ENCODE assay signal across 11 cellular contexts in the genomic region with DNA sequence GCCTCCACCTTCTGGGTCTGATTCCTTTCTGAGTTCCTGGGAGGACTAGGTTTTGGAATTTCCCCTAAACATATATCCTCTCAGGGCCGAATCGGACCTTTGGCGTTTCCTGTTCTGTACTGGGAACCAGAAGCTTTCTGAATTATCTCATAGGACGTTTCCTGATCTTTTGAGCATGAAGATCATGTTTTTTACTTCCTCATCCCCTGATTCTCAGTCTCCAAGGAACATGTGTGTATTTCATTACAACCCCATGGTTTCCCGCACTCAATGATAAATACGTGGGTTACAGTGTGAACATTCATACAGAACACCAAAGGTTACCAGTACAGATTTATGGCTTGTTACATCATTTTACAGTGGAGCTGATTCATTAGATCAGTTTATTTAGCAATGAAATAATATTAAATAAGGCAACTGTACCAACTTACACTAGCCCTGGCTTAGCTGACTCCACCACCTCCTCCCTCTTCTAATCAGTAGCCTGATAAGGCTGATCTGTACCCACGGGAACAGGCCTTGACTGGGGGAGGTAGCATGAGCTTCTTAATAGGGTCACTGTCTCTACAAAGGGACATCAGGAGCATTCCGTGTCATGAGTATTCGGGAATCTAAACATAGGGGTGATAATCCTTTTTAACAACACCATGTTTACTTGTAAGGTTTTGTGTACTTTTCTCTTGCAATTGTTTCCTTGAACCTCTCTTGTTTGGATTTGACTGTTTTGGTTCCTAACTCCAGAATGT. TPM values are rescaled to one million over a fixed set of nuclear protein-coding genes. Genes with fewer than 3 reads are reported as not detected.
A peak's percentile ranks its signal among the peaks of the same experiment; 100 is the strongest.
DNase-seq lines count a peak whose midpoint lies in the region; ATAC-seq, FAIRE-seq and TF ChIP-seq lines count a peak whose summit lies in the region.
"Had no signal": no experiment of that assay in that cellular context is flagged by ENCODE, and none has a peak within 500 bp of the region (broad histone marks: within the 10 kb centered on the region; RNA-seq: fewer than 3 reads in every experiment).

No MANE protein-coding gene starts in this region.

- FAIRE-seq in GM12878 (lab: Jason Lieb, UNC): peak; percentile 57

- no peaks in the 10 kb centered on the region for H3K36me3 Mint-ChIP-seq in activated T-helper 1 cell treated with anti-CD3 and anti-CD28 coated beads, Interleukin-12 subunit alpha, Interleukin-12 subunit beta, Interleukin-2, Interleukin-4 antibody, amounts not matched to agents 30 ng/mL and 10 ng/mL and 1 ng/mL, durations not matched to agents 14 hours and 24 hours and 36 hours (ENCODE audit: low read depth)

- no peaks in the 10 kb centered on the region for H3K36me3 ChIP-seq in GM12878 (ENCODE audit: control insufficient read depth in 2 of 2, insufficient read depth in 2 of 2, low read length in 1 of 2)
- no peaks in the 10 kb centered on the region for H3K36me3 ChIP-seq in skeletal muscle satellite cell (ENCODE audit: insufficient read depth, low read length)

- SMC1A ChIA-PET in GM12878 (lab: Charles Lee; ENCODE audit: uncharacterized antibody, unreplicated experiment): interaction anchor here (1.3 kb wide), 1 partner anchor 69 kb away, joined by 4 read pairs; no protein-coding TSS in a partner anchor

- peaks cover 30% of the 10 kb centered on the region for H3K27me3 Mint-ChIP-seq in activated T-helper 1 cell treated with anti-CD3 and anti-CD28 coated beads, Interleukin-12 subunit alpha, Interleukin-12 subunit beta, Interleukin-2, Interleukin-4 antibody, amounts not matched to agents 30 ng/mL and 10 ng/mL and 1 ng/mL, durations not matched to agents 14 hours and 24 hours and 36 hours (ENCODE audit: insufficient read depth)

- H3K9me3 Mint-ChIP-seq in activated T-helper 1 cell treated with anti-CD3 and anti-CD28 coated beads, Interleukin-12 subunit alpha, Interleukin-12 subunit beta, Interleukin-2, Interleukin-4 antibody, amounts not matched to agents 30 ng/mL and 10 ng/mL and 1 ng/mL, durations not matched to agents 14 hours and 24 hours and 36 hours: no peaks in the 10 kb centered on the region

- POLR2A ChIA-PET in GM12878 (lab: Charles Lee): no interaction called here

- BruUV-seq in GM12878 (replicated peaks; lab: Mats Ljungman, UMichigan): no TSS peak

- H3K27ac ChIP-seq in GM12878 (ENCODE audit: control insufficient read depth, insufficient read depth): no peak overlapping the region

- no peak overlapping the region for H2AFZ ChIP-seq in GM12878 (ENCODE audit: control insufficient read depth, low read depth, low read length)

- RAD21 ChIA-PET in GM12878 (lab: Charles Lee; ENCODE audit: unreplicated experiment): interaction anchor here (0.7 to 1.4 kb wide), 3 partner anchors 8 to 83 kb away, joined by 4 read pairs; no protein-coding TSS in a partner anchor

- H3K4me2 ChIP-seq in GM12878 (ENCODE audit: control insufficient read depth, insufficient read depth) (no peak overlapping the region), skeletal muscle satellite cell (ENCODE audit: low read length) (peak overlapping the region; percentile 7)

- H3K27me3 ChIP-seq in GM12878 (replicated peaks in 1 of 2; ENCODE audit: control insufficient read depth in 2 of 2, insufficient read depth in 2 of 2, low read length in 1 of 2): no peaks in the 10 kb centered on the region
- no peaks in the 10 kb centered on the region for H3K27me3 ChIP-seq in skeletal muscle satellite cell (ENCODE audit: control insufficient read depth, insufficient read depth, low read length)

- CTCF ChIA-PET in GM12878 (lab: Yijun Ruan, JAX): interaction anchor here (0.7 to 1.6 kb wide), 3 partner anchors 10 to 231 kb away, joined by 3 to 4 read pairs (median 4); no protein-coding TSS in a partner anchor

- DNase-seq in HT-29 (ENCODE audit: low spot score) (peak; percentile 67), GM12878 (ENCODE audit: low read depth, low spot score) (no peak), kidney tubule cell (ENCODE audit: low spot score) (peak; percentile 79), NCI-H510A (lab: John Stamatoyannopoulos, UW) (no peak), NCI-H69 (lab: John Stamatoyannopoulos, UW) (no peak)
- no peak for DNase-seq in activated T-helper 1 cell treated with anti-CD3 and anti-CD28 coated beads, Interleukin-12 subunit alpha, Interleukin-12 subunit beta, Interleukin-2, Interleukin-4 antibody, amounts not matched to agents 30 ng/mL and 10 ng/mL and 1 ng/mL, durations not matched to agents 14 hours and 24 hours and 36 hours (ENCODE audit: low spot score)
- DNase-seq: activated CD4-positive, alpha-beta T cell treated with anti-CD3 and anti-CD28 coated beads for 36 hours; DND-41; stimulated activated CD4-positive, alpha-beta T cell treated with anti-CD3 and anti-CD28 coated beads, Interleukin-1b, Interleukin-23, amount 100 ng/mL, for 48 hours had no signal

- no peak for TF ChIP-seq CTCF in GM12878 (IDR thresholded peaks at IDR 0.05 in 2 of 3, conservative IDR thresholded peaks at IDR 0.05 in 1 of 3; ENCODE audit: control insufficient read depth in 2 of 3, extremely low read depth in 1 of 3, insufficient read depth in 1 of 3, low read depth in 3 of 3, low read length in 3 of 3)

- no peaks in the 10 kb centered on the region for H3K4me1 Mint-ChIP-seq in activated T-helper 1 cell treated with anti-CD3 and anti-CD28 coated beads, Interleukin-12 subunit alpha, Interleukin-12 subunit beta, Interleukin-2, Interleukin-4 antibody, amounts not matched to agents 30 ng/mL and 10 ng/mL and 1 ng/mL, durations not matched to agents 14 hours and 24 hours and 36 hours (ENCODE audit: low read depth)
- H3K4me1 Mint-ChIP-seq: activated CD4-positive, alpha-beta T cell treated with anti-CD3 and anti-CD28 coated beads for 36 hours had no signal

- in situ Hi-C loops in GM12878 (cut with MboI): no loop called here

- no peak overlapping the region for H3K4me3 Mint-ChIP-seq in activated T-helper 1 cell treated with anti-CD3 and anti-CD28 coated beads, Interleukin-12 subunit alpha, Interleukin-12 subunit beta, Interleukin-2, Interleukin-4 antibody, amounts not matched to agents 30 ng/mL and 10 ng/mL and 1 ng/mL, durations not matched to agents 14 hours and 24 hours and 36 hours
- H3K4me3 Mint-ChIP-seq: activated CD4-positive, alpha-beta T cell treated with anti-CD3 and anti-CD28 coated beads for 36 hours had no signal

- H4K20me1 ChIP-seq in GM12878 (ENCODE audit: control insufficient read depth, insufficient read depth): no peaks in the 10 kb centered on the region

- H3K9ac ChIP-seq in GM12878 (ENCODE audit: control insufficient read depth, insufficient read depth, low read length): no peak overlapping the region
- H3K9ac ChIP-seq in skeletal muscle satellite cell (ENCODE audit: low read depth, low read length): peak overlapping the region; percentile 59

- intact Hi-C loops in GM12878 (cut with micrococcal nuclease; ENCODE audit: unreplicated experiment): no loop called here
- intact Hi-C loops in activated T-helper 1 cell treated with anti-CD3 and anti-CD28 coated beads, Interleukin-12 subunit alpha, Interleukin-12 subunit beta, Interleukin-2, Interleukin-4 antibody, amounts not matched to agents 30 ng/mL and 10 ng/mL and 1 ng/mL, durations not matched to agents 14 hours and 24 hours and 36 hours (cut with micrococcal nuclease): no loop called here

- no peak for TF ChIP-seq EP300 in GM12878 (IDR thresholded peaks at IDR 0.05; ENCODE audit: borderline replicate concordance in 1 of 2, control insufficient read depth in 1 of 2, low read depth in 2 of 2, low read length in 2 of 2)

- TF ChIP-seq POLR2A in GM12878 (IDR thresholded peaks at IDR 0.05; ENCODE audit: low read depth, low read length): no peak

- no peak for TF ChIP-seq RAD21 in GM12878 (IDR thresholded peaks at IDR 0.05; ENCODE audit: insufficient read depth, low read depth, low read length)

- ATAC-seq in GM12878: no peak
- no peak for ATAC-seq in HG03571 (IDR thresholded peaks at IDR 0.05; ENCODE audit: unreplicated experiment)
- ATAC-seq: activated CD4-positive, alpha-beta T cell treated with anti-CD3 and anti-CD28 coated beads for 36 hours had no signal

- no peaks in the 10 kb centered on the region for H3K4me1 ChIP-seq in GM12878 (ENCODE audit: control insufficient read depth, insufficient read depth, low read length)
- H3K4me1 ChIP-seq in skeletal muscle satellite cell (ENCODE audit: control insufficient read depth, insufficient read depth, low read length): peaks cover 34% of the 10 kb centered on the region

- H3K4me3 ChIP-seq in GM12878: no peak overlapping the region
- H3K4me3 ChIP-seq in skeletal muscle satellite cell (ENCODE audit: low read length): no peak overlapping the region

- H3K79me2 ChIP-seq in GM12878 (ENCODE audit: control insufficient read depth, insufficient read depth, low read length): no peaks in the 10 kb centered on the region

- 58% methylated on average over 9 of the region's 9 CpGs for WGBS in GM12878 (ENCODE audit: insufficient coverage, insufficient replicate concordance, low lambda C conversion rate, missing lambda C conversion rate)

- no peak overlapping the region for H3K27ac Mint-ChIP-seq in activated T-helper 1 cell treated with anti-CD3 and anti-CD28 coated beads, Interleukin-12 subunit alpha, Interleukin-12 subunit beta, Interleukin-2, Interleukin-4 antibody, amounts not matched to agents 30 ng/mL and 10 ng/mL and 1 ng/mL, durations not matched to agents 14 hours and 24 hours and 36 hours
- H3K27ac Mint-ChIP-seq: activated CD4-positive, alpha-beta T cell treated with anti-CD3 and anti-CD28 coated beads for 36 hours had no signal

- H3K9me3 ChIP-seq in GM12878 (replicated peaks; ENCODE audit: control insufficient read depth, insufficient read depth, low read length) (no peaks in the 10 kb centered on the region), skeletal muscle satellite cell (replicated peaks; ENCODE audit: low read length) (no peaks in the 10 kb centered on the region)

RNA-seq across cellular contexts. Expression of gene ERRFI1, which starts 57.8 kb away (rescaled TPM):
- total RNA-seq in HT-29 (2014; rRNA removed; shearing (Covaris generic)): 76.1 and 76.5 TPM in 2 replicates
- total RNA-seq in GM12878 (2013; cell fraction: nucleolus; rRNA removed): 0.71 and 0.98 TPM in 2 replicates
- total RNA-seq in GM12878 (2014; rRNA removed) (3.8 and 4.4 TPM in 2 replicates), GM12878 (2014; rRNA removed; fragmentation: Illumina TruSeq; extraction: Trizol) (4.1 TPM in 2 replicates), GM12878 (2021) (4.6 and 6.5 TPM in 2 replicates)
- polyA plus RNA-seq in GM12878 (2011; ENCODE audit: low read depth): 2.0 TPM
- polyA plus RNA-seq in GM12878 (2011; rRNA removed) (0.73 and 0.90 TPM in 2 replicates), GM12878 (2014; fragmentation: Illumina TruSeq; extraction: Trizol) (5.9 and 6.9 TPM in 2 replicates), GM12878 (2014; fragmentation: Nextera tagmentation; extraction: Ambion mirVana) (1 to 10 TPM; 1.6 to 2.4 TPM), GM12878 (2014; rRNA removed) (3.2 and 4.0 TPM in 2 replicates), GM12878 (2016; fragmentation: Nextera tagmentation; extraction: Ambion mirVana) (1 to 10 TPM; 2.0 to 2.3 TPM)
- 0.49 and 0.53 TPM in 2 replicates for polyA plus RNA-seq in GM12878 (2011; cell fraction: cytosol; rRNA removed)
- polyA plus RNA-seq in GM12878 (2011; cell fraction: nucleus; rRNA removed): 0.67 and 0.69 TPM in 2 replicates
- 2.3 and 2.4 TPM in 2 replicates for polyA plus RNA-seq in GM12878 (2012)
- 0.59 and 0.62 TPM in 2 replicates for polyA minus RNA-seq in GM12878 (2011; rRNA and poly(A)+ RNA removed)
- 0.80 and 0.94 TPM in 2 replicates for polyA minus RNA-seq in GM12878 (2011; cell fraction: cytosol; rRNA and poly(A)+ RNA removed)
- polyA minus RNA-seq in GM12878 (2011; cell fraction: nucleus; rRNA and poly(A)+ RNA removed): 0.48 TPM in 2 replicates
- total RNA-seq in skeletal muscle satellite cell (2012; rRNA removed): 38.3 and 86.7 TPM in 2 replicates
- 1.6 and 3.2 TPM in 2 replicates for total RNA-seq in activated T-helper 1 cell treated with anti-CD3 and anti-CD28 coated beads, Interleukin-12 subunit alpha, Interleukin-12 subunit beta, Interleukin-2, Interleukin-4 antibody, amounts not matched to agents 30 ng/mL and 10 ng/mL and 1 ng/mL, durations not matched to agents 14 hours and 24 hours and 36 hours

Comparison
In these comparisons a context has a peak if more than half of its experiments do, and no peak if none do; other contexts are left out.
1. DNase-seq: peak in HT-29 (single experiment) and kidney tubule cell (single experiment); none in GM12878 (single experiment), NCI-H510A (single experiment), activated T-helper 1 cell treated with anti-CD3 and anti-CD28 coated beads, Interleukin-12 subunit alpha, Interleukin-12 subunit beta, Interleukin-2, Interleukin-4 antibody, amounts not matched to agents 30 ng/mL and 10 ng/mL and 1 ng/mL, durations not matched to agents 14 hours and 24 hours and 36 hours (single experiment) and NCI-H69 (single experiment).
2. RNA of gene ERRFI1, which starts 57.8 kb away (total RNA-seq): 76.1 to 76.5 TPM in HT-29; 0.71 to 6.5 TPM in GM12878 and 1.6 to 3.2 TPM in activated T-helper 1 cell treated with anti-CD3 and anti-CD28 coated beads, Interleukin-12 subunit alpha, Interleukin-12 subunit beta, Interleukin-2, Interleukin-4 antibody, amounts not matched to agents 30 ng/mL and 10 ng/mL and 1 ng/mL, durations not matched to agents 14 hours and 24 hours and 36 hours; every median in the first group is over 10 times any median in the second.